In the genomic region with DNA sequence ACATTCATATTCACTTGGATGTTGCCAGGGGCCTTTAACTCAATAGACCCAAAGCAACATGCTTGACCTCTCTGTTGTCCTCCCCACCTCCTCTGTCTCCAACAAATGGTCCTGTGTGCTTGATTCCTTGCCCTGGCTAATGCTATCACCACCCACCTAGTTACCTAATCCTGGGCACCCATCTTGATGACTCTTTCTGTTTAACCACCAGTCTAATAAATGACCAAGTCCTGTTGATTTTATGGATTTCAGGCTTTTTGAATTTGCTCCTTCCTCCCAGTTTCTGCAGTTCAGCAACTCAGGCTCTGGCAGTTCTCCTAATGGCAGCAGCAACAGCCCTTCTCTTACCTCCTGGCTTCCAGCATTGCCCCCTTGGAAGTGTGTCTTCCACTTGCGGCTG, we compare ENCODE assay signal across 23 cellular contexts.
"Had no signal": no experiment of that assay in that cellular context is flagged by ENCODE, and none has a peak within 500 bp of the region (broad histone marks: within the 10 kb centered on the region; RNA-seq: fewer than 3 reads in every experiment).

No MANE protein-coding gene starts in this region.

- DNase-seq: cortex of kidney; effector memory CD8-positive, alpha-beta T cell; erythroblast; esophagus squamous epithelium; head of caudate nucleus; mesendoderm; midbrain; naive thymus-derived CD4-positive, alpha-beta T cell; occipital lobe; pancreas; right lobe of liver; small intestine; stimulated activated CD4-positive, alpha-beta T cell treated with anti-CD3 and anti-CD28 coated beads, Interleukin-12 subunit alpha, Interleukin-12 subunit beta, amount 100 ng/mL, for 4 hours; stimulated activated CD4-positive, alpha-beta T cell treated with anti-CD3 and anti-CD28 coated beads, Interleukin-1b, Interleukin-23, amount 100 ng/mL, for 48 hours; stimulated activated CD4-positive, alpha-beta T cell treated with anti-CD3 and anti-CD28 coated beads, Interleukin-4, amount 100 ng/mL, for 1 hour; stimulated activated naive CD4-positive, alpha-beta T cell treated with Interleukin-2 at 50 U/mL for 16 hours; stomach; thyroid gland; trophoblast cell had no signal

- H3K36me3 Mint-ChIP-seq: naive thymus-derived CD4-positive, alpha-beta T cell; stimulated activated effector memory CD8-positive, alpha-beta T cell treated with anti-CD3 and anti-CD28 coated beads, Interleukin-12 subunit alpha, Interleukin-12 subunit beta, amount 100 ng/mL, for 72 hours had no signal

- H3K9me3 ChIP-seq: esophagus squamous epithelium, pancreas, right lobe of liver, stomach, thyroid gland, vagina had no signal

- H3K36me3 ChIP-seq: esophagus squamous epithelium, pancreas, right lobe of liver, stomach, thyroid gland, vagina had no signal

- H3K27ac ChIP-seq: pancreas, right lobe of liver, thyroid gland had no signal

- H3K27ac Mint-ChIP-seq: effector memory CD8-positive, alpha-beta T cell; naive thymus-derived CD4-positive, alpha-beta T cell; stimulated activated effector memory CD8-positive, alpha-beta T cell treated with anti-CD3 and anti-CD28 coated beads, Interleukin-12 subunit alpha, Interleukin-12 subunit beta, amount 100 ng/mL, for 72 hours had no signal

- ATAC-seq: effector memory CD8-positive, alpha-beta T cell; left lobe of liver; naive thymus-derived CD4-positive, alpha-beta T cell; pancreas; stimulated activated effector memory CD8-positive, alpha-beta T cell treated with anti-CD3 and anti-CD28 coated beads, Interleukin-12 subunit alpha, Interleukin-12 subunit beta, amount 100 ng/mL, for 72 hours had no signal

- H3K9me3 Mint-ChIP-seq: nephron; stimulated activated effector memory CD8-positive, alpha-beta T cell treated with anti-CD3 and anti-CD28 coated beads, Interleukin-12 subunit alpha, Interleukin-12 subunit beta, amount 100 ng/mL, for 72 hours had no signal

- H3K4me3 ChIP-seq: esophagus squamous epithelium, pancreas, right lobe of liver, stomach, thyroid gland, vagina had no signal

- H3K27me3 Mint-ChIP-seq: effector memory CD8-positive, alpha-beta T cell had no signal

- H3K4me1 Mint-ChIP-seq: naive thymus-derived CD4-positive, alpha-beta T cell; stimulated activated effector memory CD8-positive, alpha-beta T cell treated with anti-CD3 and anti-CD28 coated beads, Interleukin-12 subunit alpha, Interleukin-12 subunit beta, amount 100 ng/mL, for 72 hours had no signal

- H3K4me3 Mint-ChIP-seq: effector memory CD8-positive, alpha-beta T cell; naive thymus-derived CD4-positive, alpha-beta T cell; nephron; stimulated activated effector memory CD8-positive, alpha-beta T cell treated with anti-CD3 and anti-CD28 coated beads, Interleukin-12 subunit alpha, Interleukin-12 subunit beta, amount 100 ng/mL, for 72 hours had no signal

- H3K27me3 ChIP-seq: esophagus squamous epithelium, pancreas, right lobe of liver, stomach, thyroid gland, vagina had no signal
